In genomic region chr6:63598251-63599036, GRCh38 we compare ENCODE assay signal across 8 cellular contexts. TPM values are rescaled to one million over a fixed set of nuclear protein-coding genes. Genes with fewer than 3 reads are reported as not detected.
DNase-seq lines count a peak whose midpoint lies in the region; ATAC-seq and TF ChIP-seq lines count a peak whose summit lies in the region.

No MANE protein-coding gene starts in this region.

- ATAC-seq in GM19351 (IDR thresholded peaks at IDR 0.05; ENCODE audit: unreplicated experiment) = peak; percentile 98
- peak; percentile 99 for ATAC-seq in HG03469 (IDR thresholded peaks at IDR 0.05; ENCODE audit: unreplicated experiment)
- ATAC-seq in lung (ENCODE audit: insufficient read depth, low FRiP score) = peak; percentile 91

- H3K27me3 ChIP-seq in ectodermal cell (ENCODE audit: control insufficient read depth, insufficient read depth, low read length, poor library complexity, severe bottlenecking) (no peaks in the 10 kb centered on the region), lung (ENCODE audit: control insufficient read depth, insufficient read depth) (no peaks in the 10 kb centered on the region)

- DNase-seq in C1 segment of cervical spinal cord (lab: John Stamatoyannopoulos, UW) (peak in 13 of 14 donors; percentile 3 to 78 (median 48)), NCI-H524 treated with DMSO at 0.1 percent for 48 hours (lab: John Stamatoyannopoulos, UW) (peak; percentile 39), lung (ENCODE audit: low spot score) (peak; percentile 74)
- peak; percentile 69 to 72 for DNase-seq in activated CD4-positive, alpha-beta T cell treated with anti-CD3 and anti-CD28 coated beads, Interleukin-2, amount 50 U/mL, for 4 hours
- peak; percentile 36 to 58 (median 53) for DNase-seq in stimulated activated CD4-positive, alpha-beta T cell treated with anti-CD3 and anti-CD28 coated beads, TNF-alpha, amount 100 ng/mL, for 48 hours (ENCODE audit: low read depth in 3 of 3)

- H3K9me3 ChIP-seq in ectodermal cell (ENCODE audit: control insufficient read depth, low read length) (no peaks in the 10 kb centered on the region), lung (ENCODE audit: control insufficient read depth in 2 of 2, insufficient read depth in 1 of 2, low read length in 1 of 2) (no peaks in the 10 kb centered on the region)

- H3K4me1 ChIP-seq in ectodermal cell (ENCODE audit: control insufficient read depth, insufficient read depth, low read length) (no peaks in the 10 kb centered on the region), lung (ENCODE audit: control insufficient read depth in 2 of 2, insufficient read depth in 2 of 2, low read length in 2 of 2) (no peaks in the 10 kb centered on the region)

- H3K4me3 ChIP-seq in ectodermal cell (ENCODE audit: insufficient read depth, low read depth, low read length) = peak overlapping the region; percentile 53
- H3K4me3 ChIP-seq in lung = peak overlapping the region; percentile 2

- H3K27ac ChIP-seq in ectodermal cell (ENCODE audit: insufficient read depth, low read depth, low read length, poor library complexity, severe bottlenecking) = no peak overlapping the region
- H3K27ac ChIP-seq in lung (ENCODE audit: low read depth in 1 of 2, low read length in 1 of 2) = no peak overlapping the region

- no peaks in the 10 kb centered on the region for H3K36me3 ChIP-seq in ectodermal cell (ENCODE audit: control insufficient read depth, insufficient read depth, low read length)
- no peaks in the 10 kb centered on the region for H3K36me3 ChIP-seq in lung (ENCODE audit: control insufficient read depth in 2 of 2, insufficient read depth in 2 of 2, low read length in 2 of 2)

- TF ChIP-seq CTCF in lung (IDR thresholded peaks at IDR 0.05; ENCODE audit: control extremely low read depth, extremely low read depth) = peak; percentile 78

- 11 to 14% methylated on average over 21 of the region's 21 CpGs for WGBS in ectodermal cell, 2 experiments
- 4 to 6% methylated on average over 21 of the region's 21 CpGs for WGBS in lung, 2 donors

RNA-seq across cellular contexts. Expression of gene PTP4A1, which starts 26.2 kb away (rescaled TPM):
- polyA plus RNA-seq in ectodermal cell (2013, experiment 1 of 4) = 75.7 TPM
- 83.5 TPM for polyA plus RNA-seq in ectodermal cell (2013, experiment 2 of 4)
- polyA plus RNA-seq in ectodermal cell (2013, experiment 3 of 4) = 62.6 TPM
- polyA plus RNA-seq in ectodermal cell (2013, experiment 4 of 4) = 65.9 TPM
- 100 to 1,000 TPM in 1 of 2 donors, 10 to 100 TPM in 1; 65.9 to 359 TPM for total RNA-seq in lung
- polyA plus RNA-seq in lung = 10 to 100 TPM; 30.4 to 34.6 TPM

RNA-seq across cellular contexts. Expression of gene PHF3, which starts 37.2 kb away (rescaled TPM):
- polyA plus RNA-seq in ectodermal cell (2013, experiment 1 of 4) = 52.4 TPM
- 49.8 TPM for polyA plus RNA-seq in ectodermal cell (2013, experiment 2 of 4)
- polyA plus RNA-seq in ectodermal cell (2013, experiment 3 of 4) = 36.4 TPM
- 42.2 TPM for polyA plus RNA-seq in ectodermal cell (2013, experiment 4 of 4)
- total RNA-seq in lung = 100 to 1,000 TPM in 1 of 2 donors, 10 to 100 TPM in 1; 38.9 to 137 TPM
- 10 to 100 TPM in 1 of 2 donors, 1 to 10 TPM in 1; 8.3 to 11.5 TPM for polyA plus RNA-seq in lung
